13 cellular contexts compared by ENCODE assay signal in genomic region chr17:8430966-8431365, GRCh38. TPM values are rescaled to one million over a fixed set of nuclear protein-coding genes. Genes with fewer than 3 reads are reported as not detected.
DNase-seq lines count a peak whose midpoint lies in the region; ATAC-seq and TF ChIP-seq lines count a peak whose summit lies in the region.
"Had no signal": no experiment of that assay in that cellular context is flagged by ENCODE, and none has a peak within 500 bp of the region (broad histone marks: within the 10 kb centered on the region; RNA-seq: fewer than 3 reads in every experiment).

No MANE protein-coding gene starts in this region.

- WGBS in gastroesophageal sphincter (ENCODE audit: low coverage in 1 of 2), 2 donors = 16% methylated on average over 7 of the region's 7 CpGs; no CpG with 5 or more reads in 1 of the 2 donors

- no peak overlapping the region for H3K4me3 ChIP-seq in AG09309 (ENCODE audit: control insufficient read depth, low read depth, low read length)
- no peak overlapping the region for H3K4me3 ChIP-seq in adipocyte (ENCODE audit: low read length)
- no peak overlapping the region for H3K4me3 ChIP-seq in gastroesophageal sphincter
- H3K4me3 ChIP-seq in neutrophil (ENCODE audit: low read depth in 1 of 2, low read length in 1 of 2) = no peak overlapping the region

- H3K9me3 Mint-ChIP-seq in activated CD8-positive, alpha-beta T cell treated with anti-CD3 and anti-CD28 coated beads, Interleukin-2, amount 10 ng/mL, durations not matched to agents 7 days and 5 days (ENCODE audit: insufficient read depth) = no peaks in the 10 kb centered on the region
- H3K9me3 Mint-ChIP-seq: activated CD4-positive, alpha-beta memory T cell treated with anti-CD3 and anti-CD28 coated beads, Interleukin-2, amount 10 ng/mL, durations not matched to agents 7 days and 5 days had no signal

- TF ChIP-seq CTCF in AG09309 (IDR thresholded peaks at IDR 0.05; ENCODE audit: control insufficient read depth, insufficient read depth, low read depth, low read length, missing control alignments) (no peak), gastroesophageal sphincter (IDR thresholded peaks at IDR 0.05) (no peak), neutrophil (IDR thresholded peaks at IDR 0.05) (no peak)

- CTCF ChIA-PET in activated CD8-positive, alpha-beta T cell treated with anti-CD3 and anti-CD28 coated beads, Interleukin-2, amount 10 ng/mL, durations not matched to agents 7 days and 5 days (lab: Charles Lee) = interaction anchor here (1.0 to 1.9 kb wide), 3 partner anchors 21 to 316 kb away, joined by 3 to 6 read pairs (median 5); no protein-coding TSS in a partner anchor

- H3K27me3 ChIP-seq in adipocyte (replicated peaks; ENCODE audit: control insufficient read depth, insufficient read depth, low read length) (no peaks in the 10 kb centered on the region), gastroesophageal sphincter (no peaks in the 10 kb centered on the region), neutrophil (no peaks in the 10 kb centered on the region)

- peaks cover 4% of the 10 kb centered on the region for H3K27me3 Mint-ChIP-seq in activated CD8-positive, alpha-beta T cell treated with anti-CD3 and anti-CD28 coated beads, Interleukin-2, amount 10 ng/mL, durations not matched to agents 7 days and 5 days (ENCODE audit: low read depth)

- H3K27ac ChIP-seq in gastroesophageal sphincter = peak overlapping the region in 3 of 4 donors; percentile 65 to 71 (median 69)
- H3K27ac ChIP-seq in neutrophil = peak overlapping the region; percentile 62

- no peak for TF ChIP-seq POLR2A in gastroesophageal sphincter (IDR thresholded peaks at IDR 0.05)

- H3K36me3 Mint-ChIP-seq in activated CD8-positive, alpha-beta T cell treated with anti-CD3 and anti-CD28 coated beads, Interleukin-2, amount 10 ng/mL, durations not matched to agents 7 days and 5 days (ENCODE audit: low read depth) = no peaks in the 10 kb centered on the region

- H3K9ac ChIP-seq in adipocyte (ENCODE audit: low read length) = peak overlapping the region; percentile 30

- H3K27ac Mint-ChIP-seq in activated CD8-positive, alpha-beta T cell treated with anti-CD3 and anti-CD28 coated beads, Interleukin-2, amount 10 ng/mL, durations not matched to agents 7 days and 5 days = no peak overlapping the region
- H3K27ac Mint-ChIP-seq: activated CD4-positive, alpha-beta memory T cell treated with anti-CD3 and anti-CD28 coated beads, Interleukin-2, amount 10 ng/mL, durations not matched to agents 7 days and 5 days had no signal

- no peaks in the 10 kb centered on the region for H3K36me3 ChIP-seq in adipocyte (ENCODE audit: control insufficient read depth, insufficient read depth, low read length, severe bottlenecking)
- no peaks in the 10 kb centered on the region for H3K36me3 ChIP-seq in gastroesophageal sphincter
- H3K36me3 ChIP-seq in neutrophil = peaks cover 40% of the 10 kb centered on the region

- POLR2A ChIA-PET in activated CD8-positive, alpha-beta T cell treated with anti-CD3 and anti-CD28 coated beads, Interleukin-2, amount 10 ng/mL, durations not matched to agents 7 days and 5 days (lab: Charles Lee) = interaction anchor here (0.6 kb wide), 1 partner anchor 184 kb away, joined by 3 read pairs; no protein-coding TSS in a partner anchor

- no peaks in the 10 kb centered on the region for H3K9me3 ChIP-seq in adipocyte (ENCODE audit: control insufficient read depth, low read length)
- no peaks in the 10 kb centered on the region for H3K9me3 ChIP-seq in gastroesophageal sphincter
- H3K9me3 ChIP-seq in neutrophil = no peaks in the 10 kb centered on the region

- DNase-seq in AG09309 (ENCODE audit: low read depth) (peak; percentile 61), adipocyte (ENCODE audit: low read depth) (no peak), CD1c-positive myeloid dendritic cell (ENCODE audit: extremely low spot score) (no peak)
- no peak for DNase-seq in activated CD8-positive, alpha-beta T cell treated with anti-CD3 and anti-CD28 coated beads, Interleukin-2, amount 10 ng/mL, durations not matched to agents 7 days and 5 days
- DNase-seq: activated CD4-positive, alpha-beta memory T cell treated with anti-CD3 and anti-CD28 coated beads, Interleukin-2, amount 10 ng/mL, durations not matched to agents 7 days and 5 days; AML-193; KG1; NCI-H510A treated with DMSO at 0.1 percent for 48 hours; stimulated activated CD4-positive, alpha-beta T cell treated with anti-CD3 and anti-CD28 coated beads, Interleukin-2, amount 100 ng/mL, for 24 hours had no signal

- H3K4me3 Mint-ChIP-seq in activated CD8-positive, alpha-beta T cell treated with anti-CD3 and anti-CD28 coated beads, Interleukin-2, amount 10 ng/mL, durations not matched to agents 7 days and 5 days = no peak overlapping the region
- H3K4me3 Mint-ChIP-seq: activated CD4-positive, alpha-beta memory T cell treated with anti-CD3 and anti-CD28 coated beads, Interleukin-2, amount 10 ng/mL, durations not matched to agents 7 days and 5 days had no signal

- ATAC-seq in gastroesophageal sphincter (peak; percentile 20), HG03457 (IDR thresholded peaks at IDR 0.05; ENCODE audit: unreplicated experiment) (no peak), GM18873 (IDR thresholded peaks at IDR 0.05; ENCODE audit: low FRiP score, unreplicated experiment) (no peak)
- no peak for ATAC-seq in activated CD8-positive, alpha-beta T cell treated with anti-CD3 and anti-CD28 coated beads, Interleukin-2, amount 10 ng/mL, durations not matched to agents 7 days and 5 days

- H3K4me1 ChIP-seq in adipocyte (ENCODE audit: control insufficient read depth, insufficient read depth, low read length) = peaks cover 17% of the 10 kb centered on the region
- peaks cover 0 to 13% (median 0%) of the 10 kb centered on the region in 3 donors for H3K4me1 ChIP-seq in gastroesophageal sphincter
- peaks cover 25 to 54% of the 10 kb centered on the region in 2 experiments for H3K4me1 ChIP-seq in neutrophil (ENCODE audit: control insufficient read depth in 1 of 2, insufficient read depth in 1 of 2, low read depth in 1 of 2, low read length in 1 of 2)

- TF ChIP-seq EP300 in gastroesophageal sphincter (IDR thresholded peaks at IDR 0.05) = no peak

- peaks cover 4% of the 10 kb centered on the region for H3K4me1 Mint-ChIP-seq in activated CD8-positive, alpha-beta T cell treated with anti-CD3 and anti-CD28 coated beads, Interleukin-2, amount 10 ng/mL, durations not matched to agents 7 days and 5 days (ENCODE audit: low read depth)

RNA-seq across cellular contexts. Expression of gene NDEL1, which starts 4.7 kb away (rescaled TPM):
- total RNA-seq in gastroesophageal sphincter = 10 to 100 TPM; 58.1 to 67.3 (median 63.4) TPM
- 10 to 100 TPM; 48.1 to 52.5 TPM for total RNA-seq in activated CD8-positive, alpha-beta T cell treated with anti-CD3 and anti-CD28 coated beads, Interleukin-2, amount 10 ng/mL, durations not matched to agents 7 days and 5 days

RNA-seq across cellular contexts. Expression of gene RNF222, which starts 33.3 kb away (rescaled TPM):
- total RNA-seq in gastroesophageal sphincter = under 1 TPM in 2 of 4 donors, not detected in 2; 0.15 to 0.23 TPM
- under 1 TPM; 0.24 to 0.29 TPM for total RNA-seq in activated CD8-positive, alpha-beta T cell treated with anti-CD3 and anti-CD28 coated beads, Interleukin-2, amount 10 ng/mL, durations not matched to agents 7 days and 5 days

RNA-seq across cellular contexts. Expression of gene RPL26, which starts 48.0 kb away (rescaled TPM):
- 1,000 to 10,000 TPM; 1,787 to 4,050 (median 3,181) TPM for total RNA-seq in gastroesophageal sphincter
- 1,000 to 10,000 TPM; 1,633 to 1,747 TPM for total RNA-seq in activated CD8-positive, alpha-beta T cell treated with anti-CD3 and anti-CD28 coated beads, Interleukin-2, amount 10 ng/mL, durations not matched to agents 7 days and 5 days
